ENCODE assay signal across 13 cellular contexts in genomic region chr2:215784371-215784783, GRCh38.
DNase-seq lines count a peak whose midpoint lies in the region; TF ChIP-seq lines count a peak whose summit lies in the region.
"Had no signal": no experiment of that assay in that cellular context is flagged by ENCODE, and none has a peak within 500 bp of the region (broad histone marks: within the 10 kb centered on the region; RNA-seq: fewer than 3 reads in every experiment).

No MANE protein-coding gene starts in this region.

- H3K4me3 ChIP-seq in AG10803 (ENCODE audit: low read length) (no peak overlapping the region), SK-N-MC (peak overlapping the region; percentile 50)

- intact Hi-C loops in activated naive CD4-positive, alpha-beta T cell treated with anti-CD3 and anti-CD28 coated beads for 36 hours (cut with micrococcal nuclease) = no loop called here

- peaks cover 5% of the 10 kb centered on the region for H3K4me1 Mint-ChIP-seq in progenitor cell of endocrine pancreas (ENCODE audit: low read depth)
- no peaks in the 10 kb centered on the region for H3K4me1 Mint-ChIP-seq in activated naive CD4-positive, alpha-beta T cell treated with anti-CD3 and anti-CD28 coated beads for 36 hours (ENCODE audit: low read depth)
- H3K4me1 Mint-ChIP-seq: CD8-positive, alpha-beta memory T cell; stimulated activated memory B cell treated with anti-CD40 and anti-IgM and Interleukin-4, amounts not matched to agents 10 μg/mL and 1 μg/mL and 100 μg/mL, for 72 hours had no signal

- H3K27ac Mint-ChIP-seq in progenitor cell of endocrine pancreas = peak overlapping the region; percentile 49
- no peak overlapping the region for H3K27ac Mint-ChIP-seq in activated naive CD4-positive, alpha-beta T cell treated with anti-CD3 and anti-CD28 coated beads for 36 hours
- H3K27ac Mint-ChIP-seq: CD8-positive, alpha-beta memory T cell; stimulated activated memory B cell treated with anti-CD40 and anti-IgM and Interleukin-4, amounts not matched to agents 10 μg/mL and 1 μg/mL and 100 μg/mL, for 72 hours had no signal

- no peaks in the 10 kb centered on the region for H3K36me3 Mint-ChIP-seq in progenitor cell of endocrine pancreas (ENCODE audit: insufficient read depth)
- H3K36me3 Mint-ChIP-seq in activated naive CD4-positive, alpha-beta T cell treated with anti-CD3 and anti-CD28 coated beads for 36 hours (ENCODE audit: low read depth) = no peaks in the 10 kb centered on the region
- H3K36me3 Mint-ChIP-seq: CD8-positive, alpha-beta memory T cell; stimulated activated memory B cell treated with anti-CD40 and anti-IgM and Interleukin-4, amounts not matched to agents 10 μg/mL and 1 μg/mL and 100 μg/mL, for 72 hours had no signal

- no peaks in the 10 kb centered on the region for H3K27me3 Mint-ChIP-seq in progenitor cell of endocrine pancreas
- no peaks in the 10 kb centered on the region for H3K27me3 Mint-ChIP-seq in activated naive CD4-positive, alpha-beta T cell treated with anti-CD3 and anti-CD28 coated beads for 36 hours (ENCODE audit: low read depth)
- H3K27me3 Mint-ChIP-seq: stimulated activated memory B cell treated with anti-CD40 and anti-IgM and Interleukin-4, amounts not matched to agents 10 μg/mL and 1 μg/mL and 100 μg/mL, for 72 hours had no signal

- no peaks in the 10 kb centered on the region for H3K9me3 Mint-ChIP-seq in progenitor cell of endocrine pancreas (ENCODE audit: low read depth)
- H3K9me3 Mint-ChIP-seq in activated naive CD4-positive, alpha-beta T cell treated with anti-CD3 and anti-CD28 coated beads for 36 hours = no peaks in the 10 kb centered on the region
- H3K9me3 Mint-ChIP-seq: CD8-positive, alpha-beta memory T cell; stimulated activated memory B cell treated with anti-CD40 and anti-IgM and Interleukin-4, amounts not matched to agents 10 μg/mL and 1 μg/mL and 100 μg/mL, for 72 hours had no signal

- peak; percentile 97 for DNase-seq in AG10803 (ENCODE audit: low read depth)
- DNase-seq in SK-N-MC (ENCODE audit: low read depth, low spot score) = no peak
- DNase-seq in fibroblast of the conjunctiva (ENCODE audit: low read depth) = peak; percentile 91
- no peak for DNase-seq in progenitor cell of endocrine pancreas (ENCODE audit: low spot score, unreplicated experiment)
- no peak for DNase-seq in SKM-1 treated with dmso at 0.1 percent for 144 hours (lab: John Stamatoyannopoulos, UW; ENCODE audit: unreplicated experiment)
- no peak for DNase-seq in activated naive CD4-positive, alpha-beta T cell treated with anti-CD3 and anti-CD28 coated beads for 36 hours
- DNase-seq in C1 segment of cervical spinal cord (lab: John Stamatoyannopoulos, UW) = no peak
- DNase-seq in GM10266 (ENCODE audit: extremely low spot score) = no peak
- DNase-seq: activated CD4-positive, CD25-positive, alpha-beta regulatory T cell treated with anti-CD3 and anti-CD28 coated beads, Interleukin-2, amount 50 U/mL, for 72 hours; CD8-positive, alpha-beta memory T cell; NCI-H2029; stimulated activated CD4-positive, alpha-beta T cell treated with anti-CD3 and anti-CD28 coated beads, Interleukin-12 subunit alpha, Interleukin-12 subunit beta, amount 100 ng/mL, for 4 hours had no signal

- peak overlapping the region; percentile 97 for H3K27ac ChIP-seq in SK-N-MC

- H3K4me3 Mint-ChIP-seq in progenitor cell of endocrine pancreas (ENCODE audit: low read depth) = no peak overlapping the region
- no peak overlapping the region for H3K4me3 Mint-ChIP-seq in activated naive CD4-positive, alpha-beta T cell treated with anti-CD3 and anti-CD28 coated beads for 36 hours
- H3K4me3 Mint-ChIP-seq: CD8-positive, alpha-beta memory T cell; stimulated activated memory B cell treated with anti-CD40 and anti-IgM and Interleukin-4, amounts not matched to agents 10 μg/mL and 1 μg/mL and 100 μg/mL, for 72 hours had no signal

- H3K9me3 ChIP-seq in SK-N-MC (ENCODE audit: low read depth, low read length) = no peaks in the 10 kb centered on the region

- peak overlapping the region; percentile 52 for H3K9ac ChIP-seq in SK-N-MC (ENCODE audit: insufficient read length)

- no peaks in the 10 kb centered on the region for H3K36me3 ChIP-seq in SK-N-MC (ENCODE audit: insufficient read depth, low read length)

- TF ChIP-seq CTCF in AG10803 (conservative IDR thresholded peaks at IDR 0.05; ENCODE audit: low read length) (no peak), progenitor cell of endocrine pancreas (IDR thresholded peaks at IDR 0.05; ENCODE audit: unreplicated experiment) (no peak), GM10266 (IDR thresholded peaks at IDR 0.05; ENCODE audit: control insufficient read depth, insufficient read depth, low read depth, missing control alignments) (no peak)

- CTCF ChIA-PET in activated naive CD4-positive, alpha-beta T cell treated with anti-CD3 and anti-CD28 coated beads for 36 hours (lab: Charles Lee) = no interaction called here

Comparison
In these comparisons a context has a peak if more than half of its experiments do, and no peak if none do; other contexts are left out.
1. DNase-seq: peak in AG10803 (single experiment) and fibroblast of the conjunctiva (single experiment); none in SK-N-MC (single experiment), progenitor cell of endocrine pancreas (single experiment), SKM-1 treated with dmso at 0.1 percent for 144 hours (single experiment), activated naive CD4-positive, alpha-beta T cell treated with anti-CD3 and anti-CD28 coated beads for 36 hours (single experiment), C1 segment of cervical spinal cord (0 of 14) and GM10266 (single experiment).